Comparison of ENCODE assay signal across 8 cellular contexts in the genomic region with DNA sequence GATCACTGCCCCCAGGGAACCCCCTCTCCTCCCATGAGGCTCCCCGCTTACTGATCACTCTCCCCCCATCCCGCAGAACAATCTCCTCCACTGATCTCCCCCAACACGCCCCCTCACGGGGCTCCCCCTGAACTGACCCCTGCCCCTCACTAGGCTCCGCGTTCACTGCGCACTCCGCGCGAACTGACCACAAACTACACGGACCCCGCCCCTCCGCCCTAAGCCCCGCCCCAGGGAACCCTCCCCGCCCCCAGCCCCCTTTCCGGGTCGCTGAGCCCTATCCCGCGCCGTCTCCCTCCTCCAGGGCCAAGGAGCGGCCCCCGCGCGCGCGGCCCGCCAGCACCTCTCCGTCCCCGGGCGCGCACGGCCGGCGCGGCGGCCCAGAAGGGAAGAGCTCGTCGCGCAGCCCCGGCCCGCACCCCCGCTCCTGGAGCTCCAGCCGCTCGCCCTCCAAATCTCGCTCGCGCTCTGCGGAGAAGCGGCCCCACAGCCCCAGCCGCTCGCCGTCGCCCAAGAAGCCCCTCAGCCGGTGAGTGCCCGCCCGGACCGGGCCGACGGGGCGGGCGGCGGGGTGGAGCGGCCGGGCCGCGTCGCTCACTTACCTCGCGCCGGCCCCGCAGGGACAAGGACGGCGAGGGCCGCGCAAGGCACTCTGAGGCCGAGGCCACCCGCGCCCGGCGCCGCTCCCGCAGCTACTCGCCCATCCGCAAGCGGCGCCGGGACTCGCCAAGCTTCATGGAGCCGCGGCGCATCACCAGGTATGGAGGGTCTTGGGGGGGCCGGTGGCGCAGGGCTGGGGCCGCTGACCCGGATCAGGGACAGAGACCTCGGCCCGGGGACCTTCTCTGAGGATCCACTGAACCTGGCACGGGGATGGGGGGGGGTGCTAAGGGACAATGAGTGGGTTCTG. TPM values are rescaled to one million over a fixed set of nuclear protein-coding genes. Genes with fewer than 3 reads are reported as not detected.
A peak's percentile ranks its signal among the peaks of the same experiment; 100 is the strongest.
DNase-seq lines count a peak whose midpoint lies in the region; ATAC-seq, FAIRE-seq and TF ChIP-seq lines count a peak whose summit lies in the region.

No MANE protein-coding gene starts in this region.

- peak; percentile 52 for ATAC-seq in effector memory CD8-positive, alpha-beta T cell (replicated peaks)
- ATAC-seq in naive thymus-derived CD8-positive, alpha-beta T cell: peak; percentile 51 to 62
- ATAC-seq in HG02884 (IDR thresholded peaks at IDR 0.05; ENCODE audit: unreplicated experiment): no peak

- TF ChIP-seq POLR2A in GM12891 (IDR thresholded peaks at IDR 0.05; ENCODE audit: low read depth, low read length): no peak

- peaks cover 43 to 59% of the 10 kb centered on the region in 2 donors for H3K27me3 Mint-ChIP-seq in effector memory CD8-positive, alpha-beta T cell
- peaks cover 25 to 56% (median 30%) of the 10 kb centered on the region in 5 donors for H3K27me3 Mint-ChIP-seq in naive thymus-derived CD8-positive, alpha-beta T cell

- no peak overlapping the region for H3K27ac Mint-ChIP-seq in effector memory CD8-positive, alpha-beta T cell
- H3K27ac Mint-ChIP-seq in naive thymus-derived CD8-positive, alpha-beta T cell: no peak overlapping the region

- peaks cover 10% of the 10 kb centered on the region for H3K36me3 Mint-ChIP-seq in effector memory CD8-positive, alpha-beta T cell (ENCODE audit: insufficient read depth)
- peaks cover 0 to 10% (median 0%) of the 10 kb centered on the region in 3 donors for H3K36me3 Mint-ChIP-seq in naive thymus-derived CD8-positive, alpha-beta T cell

- DNase-seq in AG08396 (ENCODE audit: low spot score) (peak; percentile 60), NCI-H69 (lab: John Stamatoyannopoulos, UW) (peak; percentile 40), COR-L47 (lab: John Stamatoyannopoulos, UW) (no peak), OCI-M2 (lab: John Stamatoyannopoulos, UW; ENCODE audit: unreplicated experiment) (no peak), GM12891 (ENCODE audit: insufficient read length, low spot score) (no peak)
- no peak for DNase-seq in effector memory CD8-positive, alpha-beta T cell
- DNase-seq in naive thymus-derived CD8-positive, alpha-beta T cell: peak in 1 of 10 donors; percentile 26

- no peaks in the 10 kb centered on the region for H3K9me3 Mint-ChIP-seq in effector memory CD8-positive, alpha-beta T cell
- H3K9me3 Mint-ChIP-seq in naive thymus-derived CD8-positive, alpha-beta T cell: no peaks in the 10 kb centered on the region

- peaks cover 13 to 15% of the 10 kb centered on the region in 2 donors for H3K4me1 Mint-ChIP-seq in effector memory CD8-positive, alpha-beta T cell (ENCODE audit: low read depth in 2 of 2)
- peaks cover 8 to 17% (median 14%) of the 10 kb centered on the region in 4 donors for H3K4me1 Mint-ChIP-seq in naive thymus-derived CD8-positive, alpha-beta T cell

- H3K4me3 Mint-ChIP-seq in effector memory CD8-positive, alpha-beta T cell: peak overlapping the region; percentile 76 to 78
- peak overlapping the region; percentile 41 to 88 (median 70) for H3K4me3 Mint-ChIP-seq in naive thymus-derived CD8-positive, alpha-beta T cell

- no peak for FAIRE-seq in GM12891 (lab: Jason Lieb, UNC)

- POLR2A ChIA-PET in naive thymus-derived CD8-positive, alpha-beta T cell (lab: Charles Lee): interaction anchor here (0.6 to 1.0 kb wide), 3 partner anchors 22 to 115 kb away, joined by 3 read pairs; no protein-coding TSS in a partner anchor

TF ChIP-seq in GM12891, 5 proteins besides CTCF, POLR2A, EP300 and RAD21:
- TF ChIP-seq POU2F2 (IDR thresholded peaks at IDR 0.05; ENCODE audit: low read depth, low read length) (no peak), PAX5 (IDR thresholded peaks at IDR 0.05; ENCODE audit: insufficient read depth, low read length, severe bottlenecking) (no peak), TAF1 (IDR thresholded peaks at IDR 0.05; ENCODE audit: low read depth, low read length) (no peak), SPI1 (IDR thresholded peaks at IDR 0.05; ENCODE audit: low read depth, low read length) (no peak), POLR2AphosphoS5 (IDR thresholded peaks at IDR 0.05; ENCODE audit: low read depth, low read length) (no peak)
TF ChIP-seq in GM12891: peak in this region for 0.

RNA-seq across cellular contexts. Expression of gene HSPB1, which starts 19.9 kb away (rescaled TPM):
- 10 to 100 TPM; 48.5 to 49.4 TPM for total RNA-seq in naive thymus-derived CD8-positive, alpha-beta T cell
- polyA plus RNA-seq in naive thymus-derived CD8-positive, alpha-beta T cell: 100 to 1,000 TPM in 2 of 3 donors, 10 to 100 TPM in 1; 96.4 to 128 (median 125) TPM
- polyA plus RNA-seq in GM12891 (2012; ENCODE audit: low read depth, missing spikeins): 320 TPM

Comparison
In these comparisons a context has a peak if more than half of its experiments do, and no peak if none do; other contexts are left out.
1. DNase-seq: peak in AG08396 (single experiment) and NCI-H69 (single experiment); none in effector memory CD8-positive, alpha-beta T cell (0 of 3), COR-L47 (single experiment), OCI-M2 (single experiment) and GM12891 (single experiment).